24 cellular contexts compared by ENCODE assay signal in the genomic region with DNA sequence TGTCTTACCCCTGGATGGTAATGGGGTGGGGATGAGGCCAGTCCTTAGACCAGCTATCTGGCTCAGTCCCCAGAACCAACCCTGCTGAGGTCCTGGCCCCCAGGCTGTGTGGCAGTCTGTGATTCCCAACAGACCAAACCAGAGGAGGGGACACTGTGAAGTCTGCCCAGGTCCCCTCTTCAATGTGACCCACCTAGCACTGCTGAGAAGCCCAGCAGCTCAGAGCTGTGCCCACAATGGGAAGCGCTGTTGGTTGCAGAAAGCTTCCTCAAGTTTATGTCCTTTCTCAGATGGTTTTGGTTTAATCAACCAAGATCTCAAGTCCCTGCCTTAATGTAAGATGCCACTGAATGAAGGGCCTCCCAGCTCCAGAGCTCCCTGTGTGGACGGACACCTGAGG.
"Had no signal": no experiment of that assay in that cellular context is flagged by ENCODE, and none has a peak within 500 bp of the region (broad histone marks: within the 10 kb centered on the region; RNA-seq: fewer than 3 reads in every experiment).

No MANE protein-coding gene starts in this region.

- H3K4me1 Mint-ChIP-seq: activated CD4-positive, alpha-beta T cell treated with anti-CD3 and anti-CD28 coated beads, Interleukin-2, amount 10 ng/mL, durations not matched to agents 7 days and 5 days; activated naive CD4-positive, alpha-beta T cell treated with anti-CD3 and anti-CD28 coated beads, Interleukin-2, amount 10 ng/mL, durations not matched to agents 7 days and 5 days had no signal

- H3K27ac ChIP-seq: breast epithelium, Peyer's patch, RWPE1, SJCRH30, VCaP had no signal

- DNase-seq: activated CD4-positive, alpha-beta memory T cell treated with anti-CD3 and anti-CD28 coated beads for 36 hours; activated CD4-positive, CD25-positive, alpha-beta regulatory T cell; activated CD8-positive, alpha-beta memory T cell treated with anti-CD3 and anti-CD28 coated beads for 24 hours; activated gamma-delta T cell treated with Interleukin-2 at 50 U/mL for 16 hours; activated naive CD4-positive, alpha-beta T cell treated with anti-CD3 and anti-CD28 coated beads, Interleukin-2, amount 10 ng/mL, durations not matched to agents 7 days and 5 days; activated naive CD8-positive, alpha-beta T cell treated with anti-CD3 and anti-CD28 coated beads for 36 hours; activated T-cell treated with anti-CD3 and anti-CD28 coated beads for 4 hours; activated T-cell treated with anti-CD3 and anti-CD28 coated beads, Interleukin-2, amount 50 U/mL, for 48 hours; Karpas-422; NCI-H1105 treated with DMSO at 0.1 percent for 48 hours; NCI-H1436 treated with DMSO at 0.1 percent for 48 hours; NCI-H187; NCI-H2081; NCI-H446; Right ventricle myocardium superior; SJCRH30; SK-N-SH; T-helper 1 cell had no signal

- H3K9me3 ChIP-seq: breast epithelium, Peyer's patch, SJCRH30, SK-N-SH had no signal

- H3K27me3 ChIP-seq: breast epithelium, Peyer's patch, SJCRH30 had no signal

- H3K27ac Mint-ChIP-seq: activated CD4-positive, alpha-beta memory T cell treated with anti-CD3 and anti-CD28 coated beads for 36 hours; activated CD4-positive, alpha-beta T cell treated with anti-CD3 and anti-CD28 coated beads, Interleukin-2, amount 10 ng/mL, durations not matched to agents 7 days and 5 days; activated naive CD4-positive, alpha-beta T cell treated with anti-CD3 and anti-CD28 coated beads, Interleukin-2, amount 10 ng/mL, durations not matched to agents 7 days and 5 days; activated naive CD8-positive, alpha-beta T cell treated with anti-CD3 and anti-CD28 coated beads for 36 hours; activated T-helper 2 cell treated with anti-CD3 and anti-CD28 coated beads, Interferon-gamma antibody, Interleukin-2, Interleukin-4, amounts not matched to agents 10 μg/mL and 5 μg/mL and 100 μg/mL, durations not matched to agents 14 hours and 24 hours and 36 hours had no signal

- H3K9me3 Mint-ChIP-seq: activated CD4-positive, alpha-beta memory T cell treated with anti-CD3 and anti-CD28 coated beads for 36 hours; activated CD4-positive, alpha-beta T cell treated with anti-CD3 and anti-CD28 coated beads, Interleukin-2, amount 10 ng/mL, durations not matched to agents 7 days and 5 days; activated naive CD4-positive, alpha-beta T cell treated with anti-CD3 and anti-CD28 coated beads, Interleukin-2, amount 10 ng/mL, durations not matched to agents 7 days and 5 days; activated naive CD8-positive, alpha-beta T cell treated with anti-CD3 and anti-CD28 coated beads for 36 hours; activated T-helper 2 cell treated with anti-CD3 and anti-CD28 coated beads, Interferon-gamma antibody, Interleukin-2, Interleukin-4, amounts not matched to agents 10 μg/mL and 5 μg/mL and 100 μg/mL, durations not matched to agents 14 hours and 24 hours and 36 hours had no signal

- H3K36me3 Mint-ChIP-seq: activated CD4-positive, alpha-beta memory T cell treated with anti-CD3 and anti-CD28 coated beads for 36 hours; activated naive CD4-positive, alpha-beta T cell treated with anti-CD3 and anti-CD28 coated beads, Interleukin-2, amount 10 ng/mL, durations not matched to agents 7 days and 5 days; activated naive CD8-positive, alpha-beta T cell treated with anti-CD3 and anti-CD28 coated beads for 36 hours had no signal

- H3K9ac ChIP-seq: SK-N-SH had no signal

- H3K4me1 ChIP-seq: breast epithelium, SJCRH30 had no signal

- H3K4me3 ChIP-seq: breast epithelium, Peyer's patch, SJCRH30 had no signal

- H3K4me2 ChIP-seq: SK-N-SH had no signal

- H3K36me3 ChIP-seq: breast epithelium, Peyer's patch, SJCRH30 had no signal

- H3K4me3 Mint-ChIP-seq: activated CD4-positive, alpha-beta memory T cell treated with anti-CD3 and anti-CD28 coated beads for 36 hours; activated CD4-positive, alpha-beta T cell treated with anti-CD3 and anti-CD28 coated beads, Interleukin-2, amount 10 ng/mL, durations not matched to agents 7 days and 5 days; activated naive CD4-positive, alpha-beta T cell treated with anti-CD3 and anti-CD28 coated beads, Interleukin-2, amount 10 ng/mL, durations not matched to agents 7 days and 5 days; activated naive CD8-positive, alpha-beta T cell treated with anti-CD3 and anti-CD28 coated beads for 36 hours had no signal
